Comparison of ENCODE assay signal across 2 cellular contexts in genomic region chr1:25649505-25650218, GRCh38.
TF ChIP-seq lines count a peak whose summit lies in the region.

No MANE protein-coding gene starts in this region.

TF ChIP-seq in SK-N-SH, 30 proteins besides CTCF, POLR2A, EP300 and RAD21 (continued from another document):
- no peak for TF ChIP-seq MEF2A (IDR thresholded peaks at IDR 0.05; ENCODE audit: borderline replicate concordance, low read depth)
- TF ChIP-seq FOXJ3 (CRISPR knock-in tag; IDR thresholded peaks at IDR 0.05) = no peak

TF ChIP-seq in SK-N-SH treated with all-trans-retinoic acid at 6 μM for 48 hours, 23 proteins besides CTCF, POLR2A, EP300 and RAD21 (continued from another document):
- TF ChIP-seq TSHZ2 (CRISPR knock-in tag; IDR thresholded peaks at IDR 0.05) = no peak
